6 cellular contexts compared by ENCODE assay signal in genomic region chr14:23973178-23973577, GRCh38. TPM values are rescaled to one million over a fixed set of nuclear protein-coding genes. Genes with fewer than 3 reads are reported as not detected.
DNase-seq lines count a peak whose midpoint lies in the region; ATAC-seq, FAIRE-seq and TF ChIP-seq lines count a peak whose summit lies in the region.
"Not testable (repeated sequence)": the region's sequence is repeated elsewhere in the genome, so short reads cannot be mapped to it uniquely, and the experiment has no call there.

No MANE protein-coding gene starts in this region.

- not testable (repeated sequence) for H2BK15ac ChIP-seq in H1 (ENCODE audit: low read length)

- not testable (repeated sequence) for H3K4ac ChIP-seq in H1 (replicated peaks; ENCODE audit: insufficient read length, low read depth, low read length)

- 82% methylated on average over 8 of the region's 8 CpGs; no CpG with 5 or more reads in 1 of the 2 experiments for WGBS in H1 (ENCODE audit: extremely low coverage in 1 of 2, insufficient coverage in 1 of 2, insufficient read length in 1 of 2, insufficient replicate concordance in 2 of 2, low coverage in 1 of 2, low lambda C conversion rate in 2 of 2, missing lambda C conversion rate in 1 of 2), 2 experiments
- WGBS in stomach, 5 donors: 63 to 96% (median 66%) methylated on average over 3 to 8 of the region's 8 CpGs

- H3K79me2 ChIP-seq in H1 (ENCODE audit: control insufficient read depth in 1 of 2, insufficient read depth in 2 of 2, low read length in 2 of 2): not testable (repeated sequence)

- not testable (repeated sequence) for H3K9me3 ChIP-seq in H1 (ENCODE audit: insufficient read depth in 2 of 2, low read depth in 1 of 2, low read length in 1 of 2); lower lobe of right lung; stomach

- not testable (repeated sequence) for H3K4me3 ChIP-seq in H1 (ENCODE audit: extremely low read depth in 1 of 4, insufficient read depth in 2 of 4, low read depth in 3 of 4, low read length in 4 of 4); lower lobe of right lung; stomach

- FAIRE-seq in H1 (lab: Jason Lieb, UNC): not testable (repeated sequence)

- not testable (repeated sequence) for H3K18ac ChIP-seq in H1 (ENCODE audit: extremely low read depth, low read length)

- not testable (repeated sequence) for H3K4me1 ChIP-seq in H1 (replicated peaks in 1 of 4; ENCODE audit: control insufficient read depth in 3 of 4, insufficient read depth in 4 of 4, low read length in 3 of 4); lower lobe of right lung; stomach

- H2BK120ac ChIP-seq in H1 (replicated peaks; ENCODE audit: low read depth, low read length): not testable (repeated sequence)

- H3K79me1 ChIP-seq in H1 (ENCODE audit: low read depth, low read length): not testable (repeated sequence)

- not testable (repeated sequence) for H3K9ac ChIP-seq in H1 (replicated peaks in 1 of 4; ENCODE audit: extremely low read depth in 1 of 4, low read depth in 3 of 4, low read length in 3 of 4)

- not testable (repeated sequence) for H3K23ac ChIP-seq in H1 (ENCODE audit: insufficient read length)

- TF ChIP-seq POLR2A in H1 (IDR thresholded peaks at IDR 0.05; ENCODE audit: control extremely low read depth in 1 of 2, low read depth in 2 of 2, low read length in 2 of 2); stomach (IDR thresholded peaks at IDR 0.05): not testable (repeated sequence)

- H2AK5ac ChIP-seq in H1 (ENCODE audit: low read depth, low read length): not testable (repeated sequence)

- POLR2A ChIA-PET in H1 (lab: Charles Lee; ENCODE audit: partially characterized antibody): not testable (repeated sequence)

- not testable (repeated sequence) for H3K27ac ChIP-seq in H1 (ENCODE audit: low read depth, low read length); lower lobe of right lung; stomach

- not testable (repeated sequence) for TF ChIP-seq EP300 in H1 (IDR thresholded peaks at IDR 0.05; ENCODE audit: borderline replicate concordance in 1 of 2, low read depth in 2 of 2, low read length in 2 of 2); stomach (IDR thresholded peaks at IDR 0.05)

- H4K20me1 ChIP-seq in H1 (replicated peaks in 1 of 2; ENCODE audit: control insufficient read depth in 1 of 2, insufficient read depth in 2 of 2, low read length in 2 of 2): not testable (repeated sequence)

- CTCF ChIA-PET in H1 (lab: Charles Lee; ENCODE audit: partially characterized antibody): not testable (repeated sequence)

- H2BK5ac ChIP-seq in H1 (ENCODE audit: low read depth, low read length): not testable (repeated sequence)

- ATAC-seq in left colon (peak; percentile 77), lower lobe of right lung (peak in 1 of 2 donors; percentile 63)

- not testable (repeated sequence) for TF ChIP-seq RAD21 in H1 (IDR thresholded peaks at IDR 0.05 in 1 of 2, conservative IDR thresholded peaks at IDR 0.05 in 1 of 2; ENCODE audit: low read depth in 2 of 2, low read length in 2 of 2)

- not testable (repeated sequence) for TF ChIP-seq CTCF in H1 (IDR thresholded peaks at IDR 0.05; ENCODE audit: control extremely low read depth in 1 of 3, insufficient read depth in 1 of 3, low read depth in 1 of 3, low read length in 3 of 3); lower lobe of right lung (IDR thresholded peaks at IDR 0.05); stomach (IDR thresholded peaks at IDR 0.05)

- H3K27me3 ChIP-seq in H1 (replicated peaks in 1 of 4; ENCODE audit: control insufficient read depth in 3 of 4, extremely low read depth in 1 of 4, insufficient read depth in 3 of 4, low read length in 3 of 4); lower lobe of right lung (ENCODE audit: low read depth); stomach: not testable (repeated sequence)

- intact Hi-C loops in left colon (cut with DNase I, micrococcal nuclease); lower lobe of right lung (cut with DNase I): not testable (repeated sequence)
- intact Hi-C loops in stomach (cut with DNase I; ENCODE audit: low total_unique reads): loop anchor here (10.0 kb wide), 1 partner anchor 62 kb away; no protein-coding TSS in a partner anchor

- not testable (repeated sequence) for H3K56ac ChIP-seq in H1 (replicated peaks; ENCODE audit: insufficient read length, low read depth, low read length)

- not testable (repeated sequence) for H3K36me3 ChIP-seq in H1 (ENCODE audit: control insufficient read depth in 2 of 4, insufficient read depth in 4 of 4, low read length in 3 of 4); lower lobe of right lung; stomach

- H4K5ac ChIP-seq in H1 (ENCODE audit: insufficient read length, low read depth, low read length): not testable (repeated sequence)

- H2BK20ac ChIP-seq in H1 (ENCODE audit: low read length): not testable (repeated sequence)

- not testable (repeated sequence) for H2BK12ac ChIP-seq in H1 (ENCODE audit: low read depth, low read length)

- H3K14ac ChIP-seq in H1 (ENCODE audit: insufficient read length): not testable (repeated sequence)

- not testable (repeated sequence) for H4K91ac ChIP-seq in H1 (replicated peaks; ENCODE audit: insufficient read length, low read length)

- DNase-seq in SK-N-DZ (ENCODE audit: low spot score) (peak; percentile 25), left colon (peak; percentile 58 to 59), lower lobe of right lung (peak; percentile 79), stomach (peak; percentile 51), ureter (ENCODE audit: low spot score) (peak; percentile 60)
- not testable (repeated sequence) for DNase-seq in H1 (ENCODE audit: low read depth in 1 of 2, low spot score in 2 of 2)

- H3K4me2 ChIP-seq in H1 (ENCODE audit: insufficient read depth in 1 of 2, low read depth in 2 of 2, low read length in 2 of 2): not testable (repeated sequence)

- not testable (repeated sequence) for H2AFZ ChIP-seq in H1 (ENCODE audit: low read length)

- not testable (repeated sequence) for H4K8ac ChIP-seq in H1 (ENCODE audit: extremely low read depth, insufficient read depth, low read length)

- not testable (repeated sequence) for H3K23me2 ChIP-seq in H1 (ENCODE audit: low read depth, low read length)

TF ChIP-seq in H1, 55 proteins besides CTCF, POLR2A, EP300 and RAD21:
- peak; percentile 31; the same call in 1 of the 2 replicates for TF ChIP-seq E2F6 (IDR thresholded peaks at IDR 0.05)

RNA-seq across cellular contexts. Expression of gene DHRS4L2, which starts 15.6 kb away (rescaled TPM):
- polyA plus RNA-seq in SK-N-DZ (2014; cell fraction: cytosol; rRNA removed): 1.9 and 4.2 TPM in 2 replicates
- polyA plus RNA-seq in SK-N-DZ (2014; cell fraction: nucleus; rRNA removed): 0.17 and 3.4 TPM in 2 replicates
- total RNA-seq in H1 (2021; fragmentation: NEBNext Ultra II Directional; extraction: Animal tissue kit (Norgen Biotek cat#: 25700)): 15.2 and 15.4 TPM in 2 replicates
- 12.3 and 14.2 TPM in 2 replicates for polyA plus RNA-seq in H1 (2011; rRNA removed)
- polyA plus RNA-seq in H1 (2011; cell fraction: cytosol; rRNA removed): 8.7 TPM
- 9.5 TPM for polyA plus RNA-seq in H1 (2011; cell fraction: nucleus; rRNA removed)
- 14.7 to 18.7 TPM (median 15.8 TPM) in 4 replicates for polyA plus RNA-seq in H1 (2012, experiment 1 of 2)
- 14.5 TPM for polyA plus RNA-seq in H1 (2012, experiment 2 of 2)
- 14.0 TPM for polyA plus RNA-seq in H1 (2013, experiment 1 of 2)
- polyA plus RNA-seq in H1 (2013, experiment 2 of 2): 13.1 TPM
- 6.6 and 9.1 TPM in 2 replicates for polyA minus RNA-seq in H1 (2011; rRNA and poly(A)+ RNA removed)
- 4.7 TPM for polyA minus RNA-seq in H1 (2011; cell fraction: cytosol; rRNA and poly(A)+ RNA removed)
- polyA minus RNA-seq in H1 (2011; cell fraction: nucleus; rRNA and poly(A)+ RNA removed): 6.4 TPM
- 10 to 100 TPM; 31.8 to 43.2 TPM for total RNA-seq in left colon
- total RNA-seq in lower lobe of right lung: 19.4 TPM
- 10 to 100 TPM in 3 of 5 donors, 1 to 10 TPM in 1, not detected in 1; 9.7 to 44.2 (median 26.9) TPM for total RNA-seq in stomach
- 10 to 100 TPM; 27.5 to 64.0 (median 44.3) TPM for polyA plus RNA-seq in stomach
- total RNA-seq in ureter: 30.3 TPM

RNA-seq across cellular contexts. Expression of gene DHRS4, which starts 19.6 kb away (rescaled TPM):
- 10.4 and 10.7 TPM in 2 replicates for polyA plus RNA-seq in SK-N-DZ (2014; cell fraction: cytosol; rRNA removed)
- polyA plus RNA-seq in SK-N-DZ (2014; cell fraction: nucleus; rRNA removed): 2.7 and 5.5 TPM in 2 replicates
- total RNA-seq in H1 (2021; fragmentation: NEBNext Ultra II Directional; extraction: Animal tissue kit (Norgen Biotek cat#: 25700)): 16.2 and 19.2 TPM in 2 replicates
- polyA plus RNA-seq in H1 (2011; rRNA removed) (11.7 and 18.3 TPM in 2 replicates), stomach (10 to 100 TPM; 39.4 to 58.0 (median 57.7) TPM)
- 19.1 TPM for polyA plus RNA-seq in H1 (2011; cell fraction: cytosol; rRNA removed)
- 14.3 TPM for polyA plus RNA-seq in H1 (2011; cell fraction: nucleus; rRNA removed)
- polyA plus RNA-seq in H1 (2012, experiment 1 of 2): 10.6 to 25.8 TPM (median 21.9 TPM) in 4 replicates
- 22.5 TPM for polyA plus RNA-seq in H1 (2012, experiment 2 of 2)
- polyA plus RNA-seq in H1 (2013, experiment 1 of 2): 10.7 TPM
- polyA plus RNA-seq in H1 (2013, experiment 2 of 2): 10.9 TPM
- polyA minus RNA-seq in H1 (2011; rRNA and poly(A)+ RNA removed): 4.4 and 4.6 TPM in 2 replicates
- 5.7 TPM for polyA minus RNA-seq in H1 (2011; cell fraction: cytosol; rRNA and poly(A)+ RNA removed)
- polyA minus RNA-seq in H1 (2011; cell fraction: nucleus; rRNA and poly(A)+ RNA removed): 4.9 TPM
- total RNA-seq in left colon (10 to 100 TPM; 38.3 to 46.0 TPM), lower lobe of right lung (35.4 TPM), stomach (100 to 1,000 TPM in 1 of 5 donors, 10 to 100 TPM in 4; 29.0 to 114 (median 34.4) TPM), ureter (21.2 TPM)
